ENCODE assay signal across 1 cellular context in the genomic region with DNA sequence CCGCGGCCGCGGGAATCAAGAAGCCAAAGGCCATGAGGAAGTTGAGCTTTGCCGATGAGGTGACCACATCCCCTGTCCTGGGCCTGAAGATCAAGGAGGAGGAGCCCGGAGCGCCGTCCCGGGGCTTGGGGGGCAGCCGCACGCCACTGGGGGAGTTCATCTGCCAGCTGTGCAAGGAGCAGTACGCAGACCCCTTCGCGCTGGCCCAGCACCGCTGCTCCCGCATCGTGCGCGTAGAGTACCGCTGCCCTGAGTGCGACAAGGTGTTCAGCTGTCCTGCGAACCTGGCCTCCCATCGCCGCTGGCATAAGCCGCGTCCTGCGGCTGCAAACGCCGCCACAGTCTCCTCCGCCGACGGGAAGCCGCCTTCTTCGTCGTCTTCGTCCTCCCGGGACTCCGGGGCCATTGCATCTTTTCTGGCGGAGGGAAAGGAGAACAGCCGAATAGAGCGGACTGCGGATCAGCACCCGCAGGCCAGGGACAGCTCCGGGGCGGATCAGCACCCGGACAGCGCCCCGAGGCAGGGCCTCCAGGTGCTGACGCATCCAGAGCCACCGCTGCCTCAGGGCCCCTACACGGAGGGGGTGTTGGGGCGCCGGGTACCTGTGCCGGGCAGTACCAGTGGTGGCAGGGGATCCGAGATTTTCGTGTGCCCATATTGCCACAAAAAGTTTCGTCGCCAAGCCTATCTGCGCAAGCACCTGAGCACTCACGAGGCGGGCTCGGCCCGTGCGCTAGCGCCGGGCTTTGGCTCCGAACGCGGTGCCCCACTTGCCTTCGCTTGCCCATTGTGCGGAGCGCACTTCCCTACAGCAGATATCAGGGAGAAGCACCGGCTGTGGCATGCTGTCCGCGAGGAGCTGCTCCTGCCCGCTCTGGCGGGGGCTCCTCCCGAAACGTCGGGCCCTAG.
TF ChIP-seq lines count a peak whose summit lies in the region.

No MANE protein-coding gene starts in this region.

TF ChIP-seq in K562, 482 proteins besides CTCF, POLR2A, EP300 and RAD21 (continued from another document):
- TF ChIP-seq, protein P1, sequence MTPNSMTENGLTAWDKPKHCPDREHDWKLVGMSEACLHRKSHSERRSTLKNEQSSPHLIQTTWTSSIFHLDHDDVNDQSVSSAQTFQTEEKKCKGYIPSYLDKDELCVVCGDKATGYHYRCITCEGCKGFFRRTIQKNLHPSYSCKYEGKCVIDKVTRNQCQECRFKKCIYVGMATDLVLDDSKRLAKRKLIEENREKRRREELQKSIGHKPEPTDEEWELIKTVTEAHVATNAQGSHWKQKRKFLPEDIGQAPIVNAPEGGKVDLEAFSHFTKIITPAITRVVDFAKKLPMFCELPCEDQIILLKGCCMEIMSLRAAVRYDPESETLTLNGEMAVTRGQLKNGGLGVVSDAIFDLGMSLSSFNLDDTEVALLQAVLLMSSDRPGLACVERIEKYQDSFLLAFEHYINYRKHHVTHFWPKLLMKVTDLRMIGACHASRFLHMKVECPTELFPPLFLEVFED (CRISPR knock-in tag; conservative IDR thresholded peaks at IDR 0.05): no peak
- TF ChIP-seq RCOR1 (IDR thresholded peaks at IDR 0.05; ENCODE audit: borderline replicate concordance in 1 of 2, low read depth in 2 of 2, low read length in 2 of 2) (peak; percentile 33 to 97; a peak in 3 of 4 replicates), NFIX (CRISPR knock-in tag; IDR thresholded peaks at IDR 0.05; ENCODE audit: low read depth) (no peak), MYNN (IDR thresholded peaks at IDR 0.05) (no peak), MYNN (CRISPR knock-in tag; IDR thresholded peaks at IDR 0.05) (peak; percentile 95), CHD2 (IDR thresholded peaks at IDR 0.05; ENCODE audit: low read depth, low read length) (no peak)
TF ChIP-seq in K562: peak in this region for 140.
